Comparison of ENCODE assay signal across 17 cellular contexts in genomic region chr2:71468279-71469015, GRCh38.
"Had no signal": no experiment of that assay in that cellular context is flagged by ENCODE, and none has a peak within 500 bp of the region (broad histone marks: within the 10 kb centered on the region; RNA-seq: fewer than 3 reads in every experiment).

No MANE protein-coding gene starts in this region.

- H3K9me3 Mint-ChIP-seq: activated naive CD4-positive, alpha-beta T cell treated with anti-CD3 and anti-CD28 coated beads, Interleukin-2, amount 50 U/mL, for 24 hours; immature natural killer cell; memory B cell had no signal

- ATAC-seq: left colon; SK-N-SH treated with all-trans-retinoic acid at 6 μM for 48 hours; stimulated activated naive B cell treated with anti-CD40 and anti-IgM and Interleukin-4, amounts not matched to agents 10 μg/mL and 1 μg/mL and 100 μg/mL, for 72 hours had no signal

- H3K4me3 Mint-ChIP-seq: activated naive CD4-positive, alpha-beta T cell treated with anti-CD3 and anti-CD28 coated beads, Interleukin-2, amount 50 U/mL, for 24 hours; memory B cell; stimulated activated naive B cell treated with anti-CD40 and anti-IgM and Interleukin-4, amounts not matched to agents 10 μg/mL and 1 μg/mL and 100 μg/mL, for 72 hours had no signal

- H3K27me3 ChIP-seq: ovary had no signal

- H3K27ac ChIP-seq: adrenal gland, colonic mucosa, esophagus squamous epithelium, ovary, transverse colon had no signal

- DNase-seq: activated CD4-positive, alpha-beta T cell treated with anti-CD3 and anti-CD28 coated beads, Interleukin-2, amount 50 U/mL, for 4 hours; activated CD4-positive, CD25-positive, alpha-beta regulatory T cell treated with anti-CD3 and anti-CD28 coated beads, Interleukin-2, amount 50 U/mL, for 72 hours; activated T-cell treated with anti-CD3 and anti-CD28 coated beads, Interleukin-2, amount 50 U/mL, for 1 hour; adrenal gland; colonic mucosa; esophagus squamous epithelium; immature natural killer cell; left colon; ovary; stimulated activated CD4-positive, alpha-beta T cell treated with anti-CD3 and anti-CD28 coated beads, Interleukin-15, amount 100 ng/mL, for 24 hours; stimulated activated CD4-positive, alpha-beta T cell treated with anti-CD3 and anti-CD28 coated beads, Interleukin-4, amount 100 ng/mL, for 1 hour; stimulated activated naive B cell treated with anti-CD40 and anti-IgM and Interleukin-4, amounts not matched to agents 10 μg/mL and 1 μg/mL and 100 μg/mL, for 72 hours; substantia nigra; transverse colon had no signal

- H3K9me3 ChIP-seq: adrenal gland, colonic mucosa, esophagus squamous epithelium, ovary, transverse colon had no signal

- H3K4me3 ChIP-seq: adrenal gland, colonic mucosa, esophagus squamous epithelium, ovary, transverse colon had no signal

- H3K36me3 Mint-ChIP-seq: activated naive CD4-positive, alpha-beta T cell treated with anti-CD3 and anti-CD28 coated beads, Interleukin-2, amount 50 U/mL, for 24 hours; immature natural killer cell; memory B cell; stimulated activated naive B cell treated with anti-CD40 and anti-IgM and Interleukin-4, amounts not matched to agents 10 μg/mL and 1 μg/mL and 100 μg/mL, for 72 hours had no signal

- H3K27ac Mint-ChIP-seq: activated naive CD4-positive, alpha-beta T cell treated with anti-CD3 and anti-CD28 coated beads, Interleukin-2, amount 50 U/mL, for 24 hours; immature natural killer cell; memory B cell; stimulated activated naive B cell treated with anti-CD40 and anti-IgM and Interleukin-4, amounts not matched to agents 10 μg/mL and 1 μg/mL and 100 μg/mL, for 72 hours had no signal

- H3K36me3 ChIP-seq: adrenal gland, colonic mucosa, esophagus squamous epithelium, ovary, transverse colon had no signal
